ENCODE assay signal across 10 cellular contexts in the genomic region with DNA sequence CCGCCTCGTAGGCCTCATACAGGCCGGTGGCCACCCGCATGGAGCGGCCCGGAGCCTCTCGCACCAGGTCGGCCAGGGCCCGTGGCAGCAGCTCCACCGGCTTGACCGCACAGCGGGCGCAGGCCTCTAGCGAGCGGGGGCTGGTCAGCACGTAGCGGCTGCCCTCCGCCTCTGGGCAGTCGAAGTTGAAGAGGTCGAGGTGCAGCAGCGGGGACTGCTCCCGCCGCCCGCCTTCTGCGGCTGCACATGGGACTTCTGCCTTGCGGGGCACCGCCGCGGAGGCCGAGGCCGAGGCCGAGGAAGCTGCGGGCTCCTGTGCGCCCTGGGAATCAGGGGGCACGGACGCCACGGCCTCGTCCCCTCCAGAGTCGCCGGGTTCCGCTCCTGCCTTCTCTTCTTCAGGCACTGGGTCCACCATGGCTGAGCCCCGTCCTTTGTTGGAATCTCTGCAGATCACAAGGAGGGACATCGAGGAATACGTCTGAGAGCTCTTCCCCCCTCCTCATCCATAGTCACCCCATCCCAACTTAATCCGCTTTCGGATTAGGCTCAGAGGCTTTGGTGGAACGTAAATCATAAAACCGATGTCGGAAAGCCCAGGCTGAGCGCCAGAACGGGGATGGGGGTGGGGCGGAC. TPM values are rescaled to one million over a fixed set of nuclear protein-coding genes. Genes with fewer than 3 reads are reported as not detected.
DNase-seq lines count a peak whose midpoint lies in the region; ATAC-seq and TF ChIP-seq lines count a peak whose summit lies in the region.
"Had no signal": no experiment of that assay in that cellular context is flagged by ENCODE, and none has a peak within 500 bp of the region (broad histone marks: within the 10 kb centered on the region; RNA-seq: fewer than 3 reads in every experiment).

No MANE protein-coding gene starts in this region.

- H3K36me3 ChIP-seq in BLaER1 (no peaks in the 10 kb centered on the region), H7 (replicated peaks; ENCODE audit: control insufficient read depth, insufficient read depth, low read length) (no peaks in the 10 kb centered on the region)

- H3K9me3 ChIP-seq in BLaER1: peaks cover 21% of the 10 kb centered on the region

- H3K4me1 ChIP-seq in BLaER1: peaks cover 35% of the 10 kb centered on the region

- H3K4me3 Mint-ChIP-seq in nephron progenitor cell (peak overlapping the region; percentile 87), osteocyte (ENCODE audit: unreplicated experiment) (no peak overlapping the region)

- no peak overlapping the region for H3K9ac ChIP-seq in BLaER1

- peaks cover 25% of the 10 kb centered on the region for H4K20me1 ChIP-seq in BLaER1

- peak overlapping the region; percentile 97 for H3K4me2 ChIP-seq in BLaER1

- peaks cover 36% of the 10 kb centered on the region for H3K4me1 Mint-ChIP-seq in nephron progenitor cell
- H3K4me1 Mint-ChIP-seq in osteocyte (ENCODE audit: unreplicated experiment): peaks cover 9% of the 10 kb centered on the region

- peaks cover 37% of the 10 kb centered on the region for H3K27me3 Mint-ChIP-seq in nephron progenitor cell (ENCODE audit: low read depth, poor library complexity)
- peaks cover 47% of the 10 kb centered on the region for H3K27me3 Mint-ChIP-seq in osteocyte (ENCODE audit: unreplicated experiment)

- H3K27ac ChIP-seq in BLaER1 (no peak overlapping the region), angular gyrus (ENCODE audit: low read depth, low read length) (peak overlapping the region; percentile 34)

- H3K36me3 Mint-ChIP-seq in nephron progenitor cell (ENCODE audit: low read depth): peaks cover 28% of the 10 kb centered on the region
- H3K36me3 Mint-ChIP-seq in osteocyte (ENCODE audit: unreplicated experiment): no peaks in the 10 kb centered on the region

- TF ChIP-seq CTCF in nephron progenitor cell (IDR thresholded peaks at IDR 0.05) (no peak), osteocyte (IDR thresholded peaks at IDR 0.05) (no peak)

- H3K4me3 ChIP-seq in BLaER1 (peak overlapping the region; percentile 62), H7 (ENCODE audit: insufficient read depth, low read depth, low read length) (no peak overlapping the region)

- H3K27ac Mint-ChIP-seq in nephron progenitor cell (no peak overlapping the region), osteocyte (ENCODE audit: unreplicated experiment) (no peak overlapping the region)

- H3K9me3 Mint-ChIP-seq in nephron progenitor cell (peaks cover 3% of the 10 kb centered on the region), osteocyte (ENCODE audit: unreplicated experiment) (no peaks in the 10 kb centered on the region)

- H3K27me3 ChIP-seq in BLaER1 (peaks cover 48% of the 10 kb centered on the region), H7 (ENCODE audit: control insufficient read depth, insufficient read depth, low read length) (peaks cover 52% of the 10 kb centered on the region)

- DNase-seq in H7: peak; percentile 56
- DNase-seq in nephron progenitor cell: no peak
- no peak for DNase-seq in pons (ENCODE audit: low spot score)
- no peak for DNase-seq in osteocyte (ENCODE audit: extremely low spot score, unreplicated experiment)
- DNase-seq in NCI-H69 (lab: John Stamatoyannopoulos, UW): no peak
- DNase-seq: amniotic stem cell had no signal

- ATAC-seq in HG03378 (IDR thresholded peaks at IDR 0.05; ENCODE audit: unreplicated experiment): no peak
- ATAC-seq: esophagus mucosa had no signal

RNA-seq across cellular contexts. Expression of gene CCDC177, which starts 1.3 kb away (rescaled TPM):
- total RNA-seq in H7 (2014; rRNA removed; shearing (Covaris generic)): 0.04 and 0.17 TPM in 2 replicates
- not detected in 2 replicates for total RNA-seq in osteocyte
- total RNA-seq: esophagus mucosa had no signal

RNA-seq across cellular contexts. Expression of gene SUSD6, which starts 38.1 kb away (rescaled TPM):
- total RNA-seq in H7 (2014; rRNA removed; shearing (Covaris generic)): 0.70 and 1.1 TPM in 2 replicates
- 30.6 and 31.2 TPM in 2 replicates for total RNA-seq in osteocyte

Comparison
In these comparisons a context has a peak if more than half of its experiments do, and no peak if none do; other contexts are left out.
1. RNA of gene SUSD6, which starts 38.1 kb away (total RNA-seq): 30.6 to 31.2 TPM in osteocyte; 0.70 to 1.1 TPM in H7; every median in the first group is over 10 times any median in the second.